11 cellular contexts compared by ENCODE assay signal in the genomic region with DNA sequence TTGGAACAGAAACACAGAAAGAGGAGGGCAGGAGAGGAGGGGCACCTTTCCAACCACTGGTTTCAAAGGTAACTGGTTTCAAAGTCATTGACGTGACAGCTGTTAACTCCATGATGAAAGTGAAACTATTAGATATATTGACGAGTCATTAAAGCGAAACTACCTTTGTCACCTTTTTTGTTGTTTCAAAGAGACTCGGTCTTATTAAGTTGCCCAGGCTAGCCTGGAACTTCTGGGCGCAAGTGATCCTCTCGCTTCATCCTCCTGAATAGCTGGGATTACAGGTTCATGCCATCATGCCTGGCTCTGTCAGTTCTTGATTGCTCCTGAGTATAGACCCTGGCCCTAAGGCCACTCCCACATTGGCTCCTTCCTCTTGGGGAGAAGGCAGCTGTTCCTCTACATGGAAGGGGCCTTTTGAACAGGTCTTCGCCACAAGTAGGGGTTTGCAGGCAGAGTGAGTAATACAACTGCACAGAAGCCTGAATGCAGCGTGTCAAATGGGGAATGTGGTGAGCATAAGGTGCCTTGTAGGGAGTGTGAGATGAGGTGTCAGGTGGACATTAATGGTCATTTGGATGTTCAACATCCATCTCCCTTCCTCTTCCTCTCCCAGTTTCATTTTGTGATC. TPM values are rescaled to one million over a fixed set of nuclear protein-coding genes. Genes with fewer than 3 reads are reported as not detected.
DNase-seq lines count a peak whose midpoint lies in the region; ATAC-seq and TF ChIP-seq lines count a peak whose summit lies in the region.
"Had no signal": no experiment of that assay in that cellular context is flagged by ENCODE, and none has a peak within 500 bp of the region (broad histone marks: within the 10 kb centered on the region; RNA-seq: fewer than 3 reads in every experiment).

No MANE protein-coding gene starts in this region.

- H3K4me1 Mint-ChIP-seq in CD4-positive, CD25-positive, alpha-beta regulatory T cell, result peaks cover 0 to 48% (median 28%) of the 10 kb centered on the region in 4 donors

- no peaks in the 10 kb centered on the region for H3K36me3 Mint-ChIP-seq in CD4-positive, CD25-positive, alpha-beta regulatory T cell

- H3K9me3 ChIP-seq in CD4-positive, CD25-positive, alpha-beta regulatory T cell (ENCODE audit: control insufficient read depth in 2 of 2, low read length in 2 of 2), result no peaks in the 10 kb centered on the region
- H3K9me3 ChIP-seq in smooth muscle cell (replicated peaks; ENCODE audit: low read depth), result no peaks in the 10 kb centered on the region
- no peaks in the 10 kb centered on the region for H3K9me3 ChIP-seq in ovary

- no peaks in the 10 kb centered on the region for H3K36me3 ChIP-seq in CD4-positive, CD25-positive, alpha-beta regulatory T cell (ENCODE audit: control insufficient read depth, insufficient read depth, low read length)
- H3K36me3 ChIP-seq in smooth muscle cell (ENCODE audit: low read depth) (no peaks in the 10 kb centered on the region), ovary (no peaks in the 10 kb centered on the region)
- H3K36me3 ChIP-seq: cardiac muscle cell had no signal

- no peak for TF ChIP-seq POLR2A in ovary (IDR thresholded peaks at IDR 0.05)

- TF ChIP-seq CTCF in smooth muscle cell (IDR thresholded peaks at IDR 0.05; ENCODE audit: borderline replicate concordance, insufficient read depth, poor library complexity, severe bottlenecking) (no peak), ovary (IDR thresholded peaks at IDR 0.05) (no peak)

- H3K27ac ChIP-seq in CD4-positive, CD25-positive, alpha-beta regulatory T cell (ENCODE audit: insufficient read depth, low read length, poor library complexity, severe bottlenecking), result peak overlapping the region; percentile 72
- H3K27ac ChIP-seq in smooth muscle cell (ENCODE audit: low read depth) (no peak overlapping the region), ovary (no peak overlapping the region)
- H3K27ac ChIP-seq: cardiac muscle cell, hepatocyte, parathyroid adenoma had no signal

- WGBS in smooth muscle cell (ENCODE audit: low lambda C conversion rate), result 90% methylated on average over 8 of the region's 8 CpGs
- 78 to 85% (median 81%) methylated on average over 8 of the region's 8 CpGs for WGBS in ovary, 3 donors

- H3K27me3 Mint-ChIP-seq in CD4-positive, CD25-positive, alpha-beta regulatory T cell, result peaks cover 5% of the 10 kb centered on the region

- peak overlapping the region; percentile 77 to 89 (median 87) for H3K27ac Mint-ChIP-seq in CD4-positive, CD25-positive, alpha-beta regulatory T cell

- ATAC-seq in CD4-positive, CD25-positive, alpha-beta regulatory T cell (ENCODE audit: low read depth in 2 of 2), result peak; percentile 56 to 67
- ATAC-seq in GM19025 (IDR thresholded peaks at IDR 0.05; ENCODE audit: low read depth, unreplicated experiment) (peak; percentile 68), HG02938 (IDR thresholded peaks at IDR 0.05; ENCODE audit: unreplicated experiment) (peak; percentile 69)

- no peaks in the 10 kb centered on the region for H3F3A ChIP-seq in smooth muscle cell (ENCODE audit: low read depth)

- peak overlapping the region; percentile 49 to 81 (median 68) for H3K4me3 Mint-ChIP-seq in CD4-positive, CD25-positive, alpha-beta regulatory T cell

- no peaks in the 10 kb centered on the region for H3K9me3 Mint-ChIP-seq in CD4-positive, CD25-positive, alpha-beta regulatory T cell

- peaks cover 14% of the 10 kb centered on the region for H3K4me1 ChIP-seq in CD4-positive, CD25-positive, alpha-beta regulatory T cell (ENCODE audit: control insufficient read depth, insufficient read depth, low read length, poor library complexity, severe bottlenecking)
- H3K4me1 ChIP-seq in smooth muscle cell (ENCODE audit: low read depth), result no peaks in the 10 kb centered on the region
- no peaks in the 10 kb centered on the region for H3K4me1 ChIP-seq in ovary (ENCODE audit: insufficient read depth)

- no peak overlapping the region for H2AFZ ChIP-seq in smooth muscle cell (ENCODE audit: low read depth)
- H2AFZ ChIP-seq: hepatocyte, parathyroid adenoma had no signal

- DNase-seq in CD4-positive, CD25-positive, alpha-beta regulatory T cell, result peak in 2 of 3 donors; percentile 74 to 84
- peak; percentile 50 to 52 for DNase-seq in activated T-cell treated with anti-CD3 and anti-CD28 coated beads, Interleukin-2, amount 50 U/mL, for 48 hours
- DNase-seq in smooth muscle cell (lab: John Stamatoyannopoulos, UW; ENCODE audit: unreplicated experiment), result no peak
- DNase-seq in SKM-1 treated with dmso at 0.1 percent for 144 hours (lab: John Stamatoyannopoulos, UW; ENCODE audit: unreplicated experiment), result no peak
- no peak for DNase-seq in ovary
- no peak for DNase-seq in putamen (ENCODE audit: low spot score)

- no peak for TF ChIP-seq EP300 in ovary (IDR thresholded peaks at IDR 0.05)

- intact Hi-C loops in ovary (cut with DNase I), result no loop called here

- no peaks in the 10 kb centered on the region for H4K20me1 ChIP-seq in smooth muscle cell (ENCODE audit: low read depth)

- H3K27me3 ChIP-seq in CD4-positive, CD25-positive, alpha-beta regulatory T cell (ENCODE audit: control insufficient read depth, insufficient read depth, low read length), result no peaks in the 10 kb centered on the region
- no peaks in the 10 kb centered on the region for H3K27me3 ChIP-seq in smooth muscle cell (ENCODE audit: low read depth)
- no peaks in the 10 kb centered on the region for H3K27me3 ChIP-seq in ovary
- H3K27me3 ChIP-seq: hepatocyte had no signal

- no peaks in the 10 kb centered on the region for H3K79me2 ChIP-seq in smooth muscle cell (ENCODE audit: low read depth)
- H3K79me2 ChIP-seq: hepatocyte, parathyroid adenoma had no signal

- no peak overlapping the region for H3K9ac ChIP-seq in smooth muscle cell (ENCODE audit: low read depth)
- H3K9ac ChIP-seq: parathyroid adenoma had no signal

- H3K4me2 ChIP-seq in smooth muscle cell, result no peak overlapping the region
- H3K4me2 ChIP-seq: hepatocyte had no signal

- peak overlapping the region; percentile 78 for H3K4me3 ChIP-seq in CD4-positive, CD25-positive, alpha-beta regulatory T cell (ENCODE audit: low read depth, low read length)
- no peak overlapping the region for H3K4me3 ChIP-seq in smooth muscle cell
- H3K4me3 ChIP-seq in ovary, result no peak overlapping the region
- H3K4me3 ChIP-seq: cardiac muscle cell, hepatocyte had no signal

RNA-seq across cellular contexts. Expression of a gene that starts 3.4 kb away (rescaled TPM):
- total RNA-seq in CD4-positive, CD25-positive, alpha-beta regulatory T cell, result 0.35 TPM
- polyA plus RNA-seq in CD4-positive, CD25-positive, alpha-beta regulatory T cell, result under 1 TPM in 3 of 4 donors, not detected in 1; 0.16 to 0.94 (median 0.20) TPM
- total RNA-seq in smooth muscle cell (1.8 and 3.6 TPM in 2 replicates), ovary (1 to 10 TPM in 1 of 7 donors, under 1 TPM in 1, not detected in 5; 0.28 to 1.7 TPM)
- polyA plus RNA-seq in smooth muscle cell (10.4 and 15.0 TPM in 2 replicates), ovary (not detected)

RNA-seq across cellular contexts. Expression of a gene that starts 12.3 kb away (rescaled TPM):
- total RNA-seq in CD4-positive, CD25-positive, alpha-beta regulatory T cell, result not detected
- not detected for polyA plus RNA-seq in CD4-positive, CD25-positive, alpha-beta regulatory T cell
- total RNA-seq in smooth muscle cell (not detected in 2 replicates), ovary (not detected)
- polyA plus RNA-seq in smooth muscle cell (not detected in 2 replicates), ovary (not detected)
- total RNA-seq: cardiac muscle cell, hepatocyte had no signal
- polyA plus RNA-seq: cardiac muscle cell, hepatocyte had no signal

RNA-seq across cellular contexts. Expression of a gene that starts 13.8 kb away (rescaled TPM):
- total RNA-seq in CD4-positive, CD25-positive, alpha-beta regulatory T cell, result 228 TPM
- polyA plus RNA-seq in CD4-positive, CD25-positive, alpha-beta regulatory T cell, result 100 to 1,000 TPM in 2 of 4 donors, 10 to 100 TPM in 2; 79.2 to 127 (median 96.0) TPM
- total RNA-seq in smooth muscle cell (13.3 and 20.8 TPM in 2 replicates), ovary (10 to 100 TPM; 13.6 to 30.3 (median 21.7) TPM)
- polyA plus RNA-seq in smooth muscle cell (28.5 and 33.8 TPM in 2 replicates), ovary (10 to 100 TPM in 1 of 2 donors, 1 to 10 TPM in 1; 5.9 to 15.3 TPM)

RNA-seq across cellular contexts. Expression of a gene that starts 28.5 kb away (rescaled TPM):
- total RNA-seq in CD4-positive, CD25-positive, alpha-beta regulatory T cell, result 0.20 TPM
- polyA plus RNA-seq in CD4-positive, CD25-positive, alpha-beta regulatory T cell, result not detected
- total RNA-seq in smooth muscle cell (not detected in 2 replicates), ovary (not detected)
- polyA plus RNA-seq in smooth muscle cell (not detected in 2 replicates), ovary (not detected)
- total RNA-seq: cardiac muscle cell, hepatocyte had no signal
- polyA plus RNA-seq: cardiac muscle cell, hepatocyte had no signal

RNA-seq across cellular contexts. Expression of a gene that starts 33.9 kb away (rescaled TPM):
- 21.8 TPM for total RNA-seq in CD4-positive, CD25-positive, alpha-beta regulatory T cell
- 10 to 100 TPM; 10.2 to 17.0 (median 11.7) TPM for polyA plus RNA-seq in CD4-positive, CD25-positive, alpha-beta regulatory T cell
- total RNA-seq in smooth muscle cell (6.5 and 6.7 TPM in 2 replicates), ovary (10 to 100 TPM in 1 of 7 donors, 1 to 10 TPM in 5, under 1 TPM in 1; 0.66 to 11.4 (median 2.1) TPM)
- polyA plus RNA-seq in smooth muscle cell (31.9 and 33.6 TPM in 2 replicates), ovary (under 1 TPM in 1 of 2 donors, not detected in 1; 0.51 TPM)

Comparison
In these comparisons a context has a peak if more than half of its experiments do, and no peak if none do; other contexts are left out.
1. DNase-seq: peak in CD4-positive, CD25-positive, alpha-beta regulatory T cell (2 of 3) and activated T-cell treated with anti-CD3 and anti-CD28 coated beads, Interleukin-2, amount 50 U/mL, for 48 hours (2 of 2); none in smooth muscle cell (single experiment), SKM-1 treated with dmso at 0.1 percent for 144 hours (single experiment), ovary (0 of 5) and putamen (single experiment).
2. Peak in every context shown above with its lines, with median percentiles within 50 percentile points of each other: ATAC-seq.